ENCODE assay signal across 18 cellular contexts in the genomic region with DNA sequence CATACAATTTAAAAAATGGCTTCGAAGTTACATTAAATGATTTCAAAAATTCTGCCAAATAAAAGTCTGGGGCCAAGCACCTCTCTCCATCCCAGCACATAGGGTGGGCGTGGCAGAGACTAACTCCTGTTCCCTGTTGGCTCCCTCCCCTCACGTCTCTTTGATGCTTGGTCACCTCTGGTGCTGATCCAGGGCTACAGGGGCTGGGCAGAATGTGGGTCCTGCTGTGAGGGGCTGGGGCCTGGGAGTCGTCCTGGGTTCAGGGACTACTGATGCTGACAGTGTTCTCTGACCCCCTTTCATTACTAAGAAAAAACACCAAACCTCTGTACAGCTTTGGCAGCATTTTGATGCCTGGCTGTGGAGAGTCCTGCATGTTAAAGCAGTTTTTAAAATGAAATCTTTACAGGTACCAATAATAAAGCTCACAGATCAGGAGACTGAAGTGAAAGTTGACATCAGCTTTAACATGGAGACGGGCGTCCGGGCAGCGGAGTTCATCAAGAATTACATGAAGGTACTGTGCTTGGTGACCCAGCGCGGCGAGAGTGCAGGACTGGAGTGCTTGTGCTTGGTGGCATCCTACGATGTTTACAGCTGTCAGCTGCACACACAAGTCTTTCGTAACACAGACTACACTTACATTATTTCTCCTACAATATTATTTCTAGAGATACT.
"Had no signal": no experiment of that assay in that cellular context is flagged by ENCODE, and none has a peak within 500 bp of the region (broad histone marks: within the 10 kb centered on the region; RNA-seq: fewer than 3 reads in every experiment).

No MANE protein-coding gene starts in this region.

- H3K4me2 ChIP-seq: smooth muscle cell had no signal

- H3K27me3 Mint-ChIP-seq: progenitor cell of endocrine pancreas; stimulated activated naive B cell treated with anti-CD40 and anti-IgM and Interleukin-4, amounts not matched to agents 10 μg/mL and 1 μg/mL and 100 μg/mL, for 72 hours; stimulated activated naive CD8-positive, alpha-beta T cell treated with anti-CD3 and anti-CD28 coated beads, Interleukin-15, Interleukin-2, amounts not matched to agents 100 ng/mL and 50 ng/mL, for 24 hours had no signal

- H3K27ac Mint-ChIP-seq: progenitor cell of endocrine pancreas; stimulated activated naive CD8-positive, alpha-beta T cell treated with anti-CD3 and anti-CD28 coated beads, Interleukin-15, Interleukin-2, amounts not matched to agents 100 ng/mL and 50 ng/mL, for 24 hours had no signal

- H3K27ac ChIP-seq: lower lobe of right lung, pancreas, right lobe of liver, thoracic aorta, tibial nerve, vagina had no signal

- H3K9me3 ChIP-seq: lower lobe of right lung, pancreas, right lobe of liver, thoracic aorta, tibial nerve, vagina had no signal

- H3K9me3 Mint-ChIP-seq: immature natural killer cell; natural killer cell; stimulated activated naive B cell treated with anti-CD40 and anti-IgM and Interleukin-4, amounts not matched to agents 10 μg/mL and 1 μg/mL and 100 μg/mL, for 72 hours; stimulated activated naive CD8-positive, alpha-beta T cell treated with anti-CD3 and anti-CD28 coated beads, Interleukin-15, Interleukin-2, amounts not matched to agents 100 ng/mL and 50 ng/mL, for 24 hours had no signal

- H3K4me1 ChIP-seq: lower lobe of right lung, pancreas had no signal

- DNase-seq: cortex of kidney; effector CD4-positive, alpha-beta T cell; hypothalamus; immature natural killer cell; left ventricle myocardium superior; lower lobe of right lung; natural killer cell; occipital lobe; pancreas; right lobe of liver; stimulated activated CD4-positive, alpha-beta T cell treated with anti-CD3 and anti-CD28 coated beads, Interleukin-4, amount 100 ng/mL, for 4 hours; stimulated activated naive B cell treated with anti-CD40 and anti-IgM and Interleukin-4, amounts not matched to agents 10 μg/mL and 1 μg/mL and 100 μg/mL, for 72 hours had no signal

- H3K4me3 ChIP-seq: lower lobe of right lung, pancreas, right lobe of liver, smooth muscle cell, thoracic aorta, tibial nerve, vagina had no signal

- ATAC-seq: left ventricle myocardium superior; lower lobe of right lung; natural killer cell; pancreas; right lobe of liver; stimulated activated naive B cell treated with anti-CD40 and anti-IgM and Interleukin-4, amounts not matched to agents 10 μg/mL and 1 μg/mL and 100 μg/mL, for 72 hours had no signal

- H3K4me3 Mint-ChIP-seq: immature natural killer cell; natural killer cell; stimulated activated naive B cell treated with anti-CD40 and anti-IgM and Interleukin-4, amounts not matched to agents 10 μg/mL and 1 μg/mL and 100 μg/mL, for 72 hours; stimulated activated naive CD8-positive, alpha-beta T cell treated with anti-CD3 and anti-CD28 coated beads, Interleukin-15, Interleukin-2, amounts not matched to agents 100 ng/mL and 50 ng/mL, for 24 hours had no signal

- H3K27me3 ChIP-seq: pancreas, right lobe of liver, tibial nerve, vagina had no signal
